ENCODE assay signal across 8 cellular contexts in the genomic region with DNA sequence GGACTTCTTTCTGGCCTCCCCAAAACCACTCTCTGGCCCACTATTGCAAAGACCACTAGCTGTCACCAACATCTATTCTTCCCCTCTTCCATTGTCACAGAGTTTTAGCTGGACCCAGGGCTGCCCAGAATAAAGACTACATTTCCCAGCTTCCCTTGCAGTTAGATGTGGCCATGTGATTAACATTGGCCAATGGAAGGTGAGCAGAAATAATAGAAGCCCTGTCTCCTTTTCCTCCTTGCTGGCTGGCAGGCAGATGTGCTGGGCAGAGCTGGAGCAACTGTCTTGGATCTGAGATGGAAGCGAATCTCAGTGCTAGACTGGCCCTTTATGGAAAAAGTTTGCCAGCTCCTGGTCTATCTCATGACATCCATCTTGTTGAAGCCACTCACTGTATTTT.
DNase-seq lines count a peak whose midpoint lies in the region; ATAC-seq and TF ChIP-seq lines count a peak whose summit lies in the region.

No MANE protein-coding gene starts in this region.

- no peak overlapping the region for H3K4me3 Mint-ChIP-seq in activated CD8-positive, alpha-beta T cell treated with anti-CD3 and anti-CD28 coated beads, Interleukin-2, amount 10 ng/mL, durations not matched to agents 7 days and 5 days

- no peak overlapping the region for H3K9ac ChIP-seq in mesendoderm (ENCODE audit: low read length)

- no peak overlapping the region for H3K56ac ChIP-seq in mesendoderm (ENCODE audit: low read length)

- POLR2A ChIA-PET in activated CD8-positive, alpha-beta T cell treated with anti-CD3 and anti-CD28 coated beads, Interleukin-2, amount 10 ng/mL, durations not matched to agents 7 days and 5 days (lab: Charles Lee), result no interaction called here

- H3K4me1 ChIP-seq in mesendoderm (ENCODE audit: control insufficient read depth, low read depth, low read length), result no peaks in the 10 kb centered on the region
- peaks cover 17% of the 10 kb centered on the region for H3K4me1 ChIP-seq in vagina

- intact Hi-C loops in vagina (cut with DNase I), result no loop called here

- no peak overlapping the region for H3K4ac ChIP-seq in mesendoderm (ENCODE audit: low read depth, low read length)

- no peaks in the 10 kb centered on the region for H3K36me3 ChIP-seq in mesendoderm (ENCODE audit: control insufficient read depth, insufficient read depth, low read length)
- no peaks in the 10 kb centered on the region for H3K36me3 ChIP-seq in vagina

- H3K9me3 ChIP-seq in vagina, result no peaks in the 10 kb centered on the region

- no peaks in the 10 kb centered on the region for H3K36me3 Mint-ChIP-seq in activated CD8-positive, alpha-beta T cell treated with anti-CD3 and anti-CD28 coated beads, Interleukin-2, amount 10 ng/mL, durations not matched to agents 7 days and 5 days (ENCODE audit: low read depth)

- H4K8ac ChIP-seq in mesendoderm (ENCODE audit: low read depth, low read length), result no peak overlapping the region

- peaks cover 23% of the 10 kb centered on the region for H3K27me3 Mint-ChIP-seq in activated CD8-positive, alpha-beta T cell treated with anti-CD3 and anti-CD28 coated beads, Interleukin-2, amount 10 ng/mL, durations not matched to agents 7 days and 5 days (ENCODE audit: low read depth)

- no peak overlapping the region for H3K27ac ChIP-seq in mesendoderm (ENCODE audit: low read depth, low read length)
- H3K27ac ChIP-seq in vagina, result no peak overlapping the region

- H3K4me2 ChIP-seq in mesendoderm (ENCODE audit: low read length), result no peak overlapping the region

- no peak for TF ChIP-seq POLR2A in NB4 (IDR thresholded peaks at IDR 0.05; ENCODE audit: extremely low read depth, insufficient read length)
- no peak for TF ChIP-seq POLR2A in vagina (IDR thresholded peaks at IDR 0.05)

- no peak overlapping the region for H3K27ac Mint-ChIP-seq in activated CD8-positive, alpha-beta T cell treated with anti-CD3 and anti-CD28 coated beads, Interleukin-2, amount 10 ng/mL, durations not matched to agents 7 days and 5 days

- no peak overlapping the region for H2BK5ac ChIP-seq in mesendoderm (ENCODE audit: low read length)

- H3K27me3 ChIP-seq in mesendoderm (ENCODE audit: insufficient read depth, low read length, poor library complexity) (no peaks in the 10 kb centered on the region), vagina (no peaks in the 10 kb centered on the region)

- H3K23ac ChIP-seq in mesendoderm (ENCODE audit: low read length), result no peak overlapping the region

- DNase-seq in NCI-H2107 treated with DMSO at 0.1 percent for 48 hours (lab: John Stamatoyannopoulos, UW; ENCODE audit: unreplicated experiment) (peak; percentile 14), NCI-H2107 (lab: John Stamatoyannopoulos, UW) (no peak), NB4 (ENCODE audit: low read depth) (peak; percentile 49), mesendoderm (peak; percentile 72), LoVo (ENCODE audit: low spot score) (no peak), vagina (ENCODE audit: extremely low spot score in 2 of 2) (no peak)
- peak; percentile 23 for DNase-seq in activated CD8-positive, alpha-beta T cell treated with anti-CD3 and anti-CD28 coated beads, Interleukin-2, amount 10 ng/mL, durations not matched to agents 7 days and 5 days

- no peak overlapping the region for H2AK5ac ChIP-seq in mesendoderm (ENCODE audit: low read length)

- no peak overlapping the region for H3K4me3 ChIP-seq in NB4 (ENCODE audit: low read depth, low read length)
- H3K4me3 ChIP-seq in mesendoderm (ENCODE audit: low read length), result no peak overlapping the region
- H3K4me3 ChIP-seq in vagina, result no peak overlapping the region

- H3K18ac ChIP-seq in mesendoderm (ENCODE audit: low read length), result no peak overlapping the region

- H3K9me3 Mint-ChIP-seq in activated CD8-positive, alpha-beta T cell treated with anti-CD3 and anti-CD28 coated beads, Interleukin-2, amount 10 ng/mL, durations not matched to agents 7 days and 5 days (ENCODE audit: insufficient read depth), result no peaks in the 10 kb centered on the region

- no peak overlapping the region for H4K5ac ChIP-seq in mesendoderm (ENCODE audit: low read length)

- WGBS in mesendoderm (ENCODE audit: extremely low coverage, insufficient coverage, low lambda C conversion rate), result no CpG with 5 or more reads among the region's 1 CpG

- no peak overlapping the region for H2BK15ac ChIP-seq in mesendoderm (replicated peaks; ENCODE audit: low read depth)

- peak; percentile 59 for ATAC-seq in activated CD8-positive, alpha-beta T cell treated with anti-CD3 and anti-CD28 coated beads, Interleukin-2, amount 10 ng/mL, durations not matched to agents 7 days and 5 days
- ATAC-seq in HG03457 (IDR thresholded peaks at IDR 0.05; ENCODE audit: unreplicated experiment), result no peak

- H3K79me1 ChIP-seq in mesendoderm (ENCODE audit: low read length), result no peaks in the 10 kb centered on the region

- H3K4me1 Mint-ChIP-seq in activated CD8-positive, alpha-beta T cell treated with anti-CD3 and anti-CD28 coated beads, Interleukin-2, amount 10 ng/mL, durations not matched to agents 7 days and 5 days (ENCODE audit: low read depth), result no peaks in the 10 kb centered on the region

- no peaks in the 10 kb centered on the region for H3K79me2 ChIP-seq in mesendoderm (ENCODE audit: control insufficient read depth, insufficient read depth, low read length)

- CTCF ChIA-PET in activated CD8-positive, alpha-beta T cell treated with anti-CD3 and anti-CD28 coated beads, Interleukin-2, amount 10 ng/mL, durations not matched to agents 7 days and 5 days (lab: Charles Lee), result interaction anchor here (1.0 to 2.8 kb wide), 6 partner anchors 9 to 99 kb away, joined by 3 to 16 read pairs (median 6); no protein-coding TSS in a partner anchor

- H2BK120ac ChIP-seq in mesendoderm (ENCODE audit: low read depth, low read length), result no peak overlapping the region

- TF ChIP-seq CTCF in NB4 (IDR thresholded peaks at IDR 0.05; ENCODE audit: low read depth, low read length) (no peak), vagina (IDR thresholded peaks at IDR 0.05) (no peak)

Comparison
In these comparisons a context has a peak if more than half of its experiments do, and no peak if none do; other contexts are left out.
1. DNase-seq: peak in NCI-H2107 treated with DMSO at 0.1 percent for 48 hours (single experiment), NB4 (single experiment), activated CD8-positive, alpha-beta T cell treated with anti-CD3 and anti-CD28 coated beads, Interleukin-2, amount 10 ng/mL, durations not matched to agents 7 days and 5 days (single experiment) and mesendoderm (single experiment); none in NCI-H2107 (single experiment), LoVo (single experiment) and vagina (0 of 2).